In genomic region chr1:23544444-23545389, GRCh38 we compare ENCODE assay signal across 8 cellular contexts. TPM values are rescaled to one million over a fixed set of nuclear protein-coding genes. Genes with fewer than 3 reads are reported as not detected.
DNase-seq lines count a peak whose midpoint lies in the region; ATAC-seq and TF ChIP-seq lines count a peak whose summit lies in the region.

No MANE protein-coding gene starts in this region.

- no peaks in the 10 kb centered on the region for H3K79me2 ChIP-seq in osteoblast (ENCODE audit: insufficient read depth, low read length)

- no peaks in the 10 kb centered on the region for H3K4me1 ChIP-seq in RWPE2 (ENCODE audit: insufficient read depth, poor library complexity, severe bottlenecking)
- H3K4me1 ChIP-seq in osteoblast (ENCODE audit: insufficient read depth, low read length), result peaks cover 8% of the 10 kb centered on the region
- peaks cover 3% of the 10 kb centered on the region for H3K4me1 ChIP-seq in vagina

- no peak overlapping the region for H3K4me2 ChIP-seq in osteoblast (ENCODE audit: insufficient read depth, low read length)

- H4K20me1 ChIP-seq in osteoblast (ENCODE audit: insufficient read depth, low read length), result no peaks in the 10 kb centered on the region

- H3K27me3 ChIP-seq in RWPE2 (ENCODE audit: insufficient read depth, poor library complexity, severe bottlenecking) (no peaks in the 10 kb centered on the region), osteoblast (ENCODE audit: insufficient read depth, low read length) (no peaks in the 10 kb centered on the region), vagina (no peaks in the 10 kb centered on the region)

- no peak overlapping the region for H2AFZ ChIP-seq in osteoblast (ENCODE audit: low read length)

- H3K4me3 ChIP-seq in RWPE2 (ENCODE audit: severe bottlenecking), result no peak overlapping the region
- no peak overlapping the region for H3K4me3 ChIP-seq in osteoblast (ENCODE audit: insufficient read depth, low read length)
- no peak overlapping the region for H3K4me3 ChIP-seq in vagina

- TF ChIP-seq POLR2A in vagina (IDR thresholded peaks at IDR 0.05), result no peak

- no peaks in the 10 kb centered on the region for H3K9me3 ChIP-seq in RWPE2 (ENCODE audit: severe bottlenecking)
- H3K9me3 ChIP-seq in osteoblast (ENCODE audit: low read depth, low read length), result no peaks in the 10 kb centered on the region
- no peaks in the 10 kb centered on the region for H3K9me3 ChIP-seq in vagina

- intact Hi-C loops in vagina (cut with DNase I), result loop anchor here (5.0 kb wide), 2 partner anchors 47 to 93 kb away; no protein-coding TSS in a partner anchor

- H3K27ac ChIP-seq in RWPE2 (ENCODE audit: poor library complexity, severe bottlenecking), result no peak overlapping the region
- no peak overlapping the region for H3K27ac ChIP-seq in osteoblast (ENCODE audit: low read depth, low read length)
- no peak overlapping the region for H3K27ac ChIP-seq in vagina

- ATAC-seq in RWPE2 (ENCODE audit: low read depth) (peak; percentile 74), HG03469 (IDR thresholded peaks at IDR 0.05; ENCODE audit: unreplicated experiment) (no peak)

- DNase-seq in DMS153 treated with DMSO at 0.1 percent for 48 hours (lab: John Stamatoyannopoulos, UW; ENCODE audit: unreplicated experiment), result peak; percentile 74
- DNase-seq in LoVo (ENCODE audit: low spot score), result peak; percentile 80
- DNase-seq in RWPE2 (ENCODE audit: low spot score), result no peak
- DNase-seq in activated gamma-delta T cell treated with anti-CD3 and anti-CD28 coated beads, Interleukin-2, amount 50 U/mL, for 16 hours (ENCODE audit: low read depth), result peak; percentile 48
- peak; percentile 45 for DNase-seq in foreskin melanocyte
- DNase-seq in osteoblast (ENCODE audit: insufficient read length, low spot score, missing footprints), result peak; percentile 83
- DNase-seq in vagina (ENCODE audit: extremely low spot score in 2 of 2), result no peak

- TF ChIP-seq CTCF in RWPE2 (IDR thresholded peaks at IDR 0.05; ENCODE audit: poor library complexity, severe bottlenecking) (peak; percentile 91), osteoblast (IDR thresholded peaks at IDR 0.05; ENCODE audit: extremely low read depth, low read depth, low read length) (peak; percentile 94), vagina (IDR thresholded peaks at IDR 0.05) (peak; percentile 89 to 99 (median 98))

- H3K36me3 ChIP-seq in RWPE2 (ENCODE audit: low read depth) (no peaks in the 10 kb centered on the region), osteoblast (ENCODE audit: insufficient read depth, low read length) (no peaks in the 10 kb centered on the region), vagina (no peaks in the 10 kb centered on the region)

RNA-seq across cellular contexts. Expression of gene E2F2, which starts 13.7 kb away (rescaled TPM):
- under 0.01 and 0.29 TPM in 2 replicates for total RNA-seq in osteoblast
- total RNA-seq in vagina, result 2.9 TPM

RNA-seq across cellular contexts. Expression of gene ID3, which starts 14.6 kb away (rescaled TPM):
- total RNA-seq in osteoblast (177 and 240 TPM in 2 replicates), vagina (358 TPM)

Comparison
In these comparisons a context has a peak if more than half of its experiments do, and no peak if none do; other contexts are left out.
1. DNase-seq: peak in DMS153 treated with DMSO at 0.1 percent for 48 hours (single experiment), LoVo (single experiment), activated gamma-delta T cell treated with anti-CD3 and anti-CD28 coated beads, Interleukin-2, amount 50 U/mL, for 16 hours (single experiment), foreskin melanocyte (single experiment) and osteoblast (single experiment); none in RWPE2 (single experiment) and vagina (0 of 2).
2. Peak in every context shown above with its lines, with median percentiles within 50 percentile points of each other: CTCF ChIP-seq.